In genomic region chr9:96417610-96418073, GRCh38 we compare ENCODE assay signal across 8 cellular contexts. TPM values are rescaled to one million over a fixed set of nuclear protein-coding genes. Genes with fewer than 3 reads are reported as not detected.
DNase-seq lines count a peak whose midpoint lies in the region; TF ChIP-seq lines count a peak whose summit lies in the region.

No MANE protein-coding gene starts in this region.

- no peak for TF ChIP-seq RAD21 in neural cell (conservative IDR thresholded peaks at IDR 0.05)

- peak overlapping the region; percentile 30 for H3K4me2 ChIP-seq in neural cell (ENCODE audit: low read length)

- no peaks in the 10 kb centered on the region for H4K20me1 ChIP-seq in neural cell (ENCODE audit: insufficient read depth)

- TF ChIP-seq CTCF in VCaP (conservative IDR thresholded peaks at IDR 0.05) = no peak
- no peak for TF ChIP-seq CTCF in epithelial cell of esophagus (IDR thresholded peaks at IDR 0.05; ENCODE audit: insufficient read depth, low read depth, low read length, missing control alignments)
- no peak for TF ChIP-seq CTCF in neural cell (IDR thresholded peaks at IDR 0.05; ENCODE audit: poor library complexity, severe bottlenecking)

- peak overlapping the region; percentile 73 for H3K9ac ChIP-seq in neural cell (ENCODE audit: low read length)

- H3K9me2 ChIP-seq in neural cell (ENCODE audit: insufficient read depth, low read length) = no peaks in the 10 kb centered on the region

- H3K4me3 ChIP-seq in epithelial cell of esophagus (ENCODE audit: low read length) (peak overlapping the region; percentile 88), neural cell (ENCODE audit: low read length) (peak overlapping the region; percentile 98)

- H3K9me3 ChIP-seq in neural cell (ENCODE audit: low read length) = no peaks in the 10 kb centered on the region

- H2AFZ ChIP-seq in neural cell (ENCODE audit: low read depth, low read length) = no peak overlapping the region

- peaks cover 13% of the 10 kb centered on the region for H3K79me2 ChIP-seq in neural cell (replicated peaks; ENCODE audit: insufficient read depth, low read length)

- DNase-seq in stimulated activated CD4-positive, alpha-beta T cell treated with anti-CD3 and anti-CD28 coated beads, Interleukin-15, amount 100 ng/mL, for 24 hours = peak; percentile 44
- no peak for DNase-seq in stimulated activated CD4-positive, alpha-beta T cell treated with anti-CD3 and anti-CD28 coated beads, Interleukin-4, amount 100 ng/mL, for 4 hours
- DNase-seq in epithelial cell of esophagus (ENCODE audit: low read depth) (no peak), AG08396 (ENCODE audit: low spot score) (no peak), hippocampal formation (lab: John Stamatoyannopoulos, UW) (no peak), SHP77 treated with DMSO at 0.1 percent for 48 hours (lab: John Stamatoyannopoulos, UW) (no peak)

- H3F3A ChIP-seq in neural cell (ENCODE audit: insufficient read depth, low read length, poor library complexity, severe bottlenecking) = no peaks in the 10 kb centered on the region

- H3K27me3 ChIP-seq in neural cell (ENCODE audit: insufficient read depth, low read depth, low read length) = no peaks in the 10 kb centered on the region

- H3K27ac ChIP-seq in VCaP (peak overlapping the region; percentile 82), neural cell (ENCODE audit: low read length) (peak overlapping the region; percentile 76)

- TF ChIP-seq EP300 in neural cell (conservative IDR thresholded peaks at IDR 0.05; ENCODE audit: poor library complexity, severe bottlenecking) = no peak

- no peaks in the 10 kb centered on the region for H3K36me3 ChIP-seq in neural cell (ENCODE audit: insufficient read depth, low read length)

TF ChIP-seq in neural cell, 6 proteins besides CTCF, POLR2A, EP300 and RAD21:
- TF ChIP-seq EZH2 (IDR thresholded peaks at IDR 0.05; ENCODE audit: borderline replicate concordance, insufficient read depth, low read length, poor library complexity, severe bottlenecking) (no peak), TAF1 (IDR thresholded peaks at IDR 0.05; ENCODE audit: low read depth) (no peak), SMC3 (conservative IDR thresholded peaks at IDR 0.05; ENCODE audit: poor library complexity) (no peak), MXI1 (conservative IDR thresholded peaks at IDR 0.05; ENCODE audit: poor library complexity, severe bottlenecking) (no peak), REST (IDR thresholded peaks at IDR 0.05; ENCODE audit: borderline replicate concordance) (no peak), POLR2AphosphoS5 (IDR thresholded peaks at IDR 0.05) (no peak)

RNA-seq across cellular contexts. Expression of gene ZNF367, which starts 0.5 kb away (rescaled TPM):
- 1.7 and 2.0 TPM in 2 replicates for polyA plus RNA-seq in neural cell
- polyA minus RNA-seq in neural cell = 3.7 and 4.2 TPM in 2 replicates

RNA-seq across cellular contexts. Expression of gene HABP4, which starts 32.3 kb away (rescaled TPM):
- 13.9 and 14.7 TPM in 2 replicates for polyA plus RNA-seq in neural cell
- 11.0 and 11.9 TPM in 2 replicates for polyA minus RNA-seq in neural cell

RNA-seq across cellular contexts. Expression of gene SLC35D2, which starts 34.1 kb away (rescaled TPM):
- 0.07 and 1.6 TPM in 2 replicates for polyA plus RNA-seq in neural cell
- polyA minus RNA-seq in neural cell = 0.97 and 1.5 TPM in 2 replicates
